In the genomic region with DNA sequence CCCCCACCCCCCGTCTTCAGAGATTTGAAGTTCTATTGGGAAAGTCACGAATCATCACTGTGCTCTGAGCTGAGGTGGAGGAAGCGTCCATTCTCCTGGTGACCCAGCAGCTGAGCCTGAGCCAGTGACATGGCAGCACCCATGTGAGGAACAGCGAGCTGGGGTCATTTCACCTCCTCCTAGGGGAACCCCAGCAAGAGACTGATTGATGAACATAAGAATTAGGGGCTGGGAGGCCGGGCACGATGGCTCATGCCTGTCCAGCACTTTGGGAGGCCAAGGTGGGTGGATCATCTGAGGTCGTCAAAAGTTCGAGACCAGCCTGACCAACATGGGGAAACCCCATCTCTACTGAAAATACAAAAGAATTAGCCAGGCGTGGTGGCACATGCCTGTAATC, we compare ENCODE assay signal across 15 cellular contexts. TPM values are rescaled to one million over a fixed set of nuclear protein-coding genes. Genes with fewer than 3 reads are reported as not detected.
"Had no signal": no experiment of that assay in that cellular context is flagged by ENCODE, and none has a peak within 500 bp of the region (broad histone marks: within the 10 kb centered on the region; RNA-seq: fewer than 3 reads in every experiment).

No MANE protein-coding gene starts in this region.

RNA-seq across cellular contexts. Expression of a gene that starts 11.5 kb away (rescaled TPM):
- total RNA-seq: ovary, pulmonary artery endothelial cell, right atrium auricular region, sciatic nerve, smooth muscle cell, suprapubic skin, testis, transverse colon, ureter, uterus had no signal
- polyA plus RNA-seq: ovary, smooth muscle cell had no signal

RNA-seq across cellular contexts. Expression of a gene that starts 34.2 kb away (rescaled TPM):
- total RNA-seq: naive thymus-derived CD4-positive, alpha-beta T cell; natural killer cell; omental fat pad; ovary; pulmonary artery endothelial cell; right atrium auricular region; sciatic nerve; smooth muscle cell; spleen; suprapubic skin; transverse colon; upper lobe of left lung; ureter; uterus had no signal
- polyA plus RNA-seq: naive thymus-derived CD4-positive, alpha-beta T cell; ovary; smooth muscle cell; spleen had no signal
